10 cellular contexts compared by ENCODE assay signal in the genomic region with DNA sequence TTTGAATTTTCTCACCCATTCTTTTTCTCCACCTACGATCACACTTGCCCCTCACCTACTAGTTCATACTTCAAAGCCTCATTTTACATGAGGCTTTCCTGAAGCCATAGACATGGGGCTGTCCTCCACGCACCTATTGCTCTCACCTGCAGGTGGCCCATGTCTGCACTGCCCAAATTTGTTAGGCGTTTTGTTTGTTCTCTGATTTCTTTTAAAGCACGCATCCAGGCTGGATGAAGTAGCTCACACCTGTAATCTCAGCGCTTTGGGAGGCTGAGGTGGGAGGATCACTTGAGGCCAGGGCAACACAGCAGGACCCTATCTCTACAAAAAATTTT.
DNase-seq lines count a peak whose midpoint lies in the region; ATAC-seq and TF ChIP-seq lines count a peak whose summit lies in the region.
"Had no signal": no experiment of that assay in that cellular context is flagged by ENCODE, and none has a peak within 500 bp of the region (broad histone marks: within the 10 kb centered on the region; RNA-seq: fewer than 3 reads in every experiment).

No MANE protein-coding gene starts in this region.

- no peaks in the 10 kb centered on the region for H3K27me3 ChIP-seq in GM23338 (ENCODE audit: insufficient read depth)
- H3K27me3 ChIP-seq in heart right ventricle: peaks cover 0 to 5% (median 0%) of the 10 kb centered on the region in 7 donors
- H3K27me3 ChIP-seq in thyroid gland: no peaks in the 10 kb centered on the region
- H3K27me3 ChIP-seq: neural progenitor cell had no signal

- no peak overlapping the region for H3K4me2 ChIP-seq in GM23338
- H3K4me2 ChIP-seq: neural progenitor cell had no signal

- no peak for TF ChIP-seq POLR2A in thyroid gland (IDR thresholded peaks at IDR 0.05)

- DNase-seq in GM23338 (ENCODE audit: low spot score) (peak; percentile 42), naive B cell (no peak), heart right ventricle (no peak), NCI-H187 treated with DMSO at 0.1 percent for 48 hours (lab: John Stamatoyannopoulos, UW) (no peak), thyroid gland (no peak), NCI-H1105 (lab: John Stamatoyannopoulos, UW) (no peak)
- DNase-seq in T-helper 2 cell treated with Interferon-gamma antibody and Interleukin-4, amounts not matched to agents 5 μg/mL and 100 μg/mL, for 36 hours (ENCODE audit: low spot score): no peak
- DNase-seq: T1000 had no signal

- H3K9me3 ChIP-seq in heart right ventricle (peaks cover 0 to 5% (median 0%) of the 10 kb centered on the region in 11 donors), thyroid gland (no peaks in the 10 kb centered on the region)

- H3K27me3 Mint-ChIP-seq in GM23338 (ENCODE audit: insufficient read depth, low read depth, poor library complexity) (peaks cover 1% of the 10 kb centered on the region), naive B cell (no peaks in the 10 kb centered on the region)
- no peaks in the 10 kb centered on the region for H3K27me3 Mint-ChIP-seq in T-helper 2 cell treated with Interferon-gamma antibody and Interleukin-4, amounts not matched to agents 5 μg/mL and 100 μg/mL, for 36 hours (ENCODE audit: low read depth)

- H3K4me3 ChIP-seq in GM23338 (no peak overlapping the region), heart right ventricle (peak overlapping the region in 1 of 10 donors; percentile 46), thyroid gland (replicated peaks in 1 of 3) (no peak overlapping the region)
- H3K4me3 ChIP-seq: neural progenitor cell had no signal

- H3K4me1 ChIP-seq in GM23338 (ENCODE audit: insufficient read depth) (no peaks in the 10 kb centered on the region), heart right ventricle (peaks cover 0 to 41% (median 0%) of the 10 kb centered on the region in 9 donors), thyroid gland (no peaks in the 10 kb centered on the region)
- H3K4me1 ChIP-seq: neural progenitor cell had no signal

- H3F3A ChIP-seq in GM23338 (replicated peaks; ENCODE audit: low read depth): no peaks in the 10 kb centered on the region

- H4K20me1 ChIP-seq in GM23338 (replicated peaks; ENCODE audit: insufficient read depth): no peaks in the 10 kb centered on the region

- H3K4me3 Mint-ChIP-seq in GM23338 (no peak overlapping the region), naive B cell (peak overlapping the region; percentile 86 to 97 (median 94))
- peak overlapping the region; percentile 95 for H3K4me3 Mint-ChIP-seq in T-helper 2 cell treated with Interferon-gamma antibody and Interleukin-4, amounts not matched to agents 5 μg/mL and 100 μg/mL, for 36 hours

- H3K36me3 ChIP-seq in GM23338 (ENCODE audit: insufficient read depth) (no peaks in the 10 kb centered on the region), heart right ventricle (no peaks in the 10 kb centered on the region), thyroid gland (no peaks in the 10 kb centered on the region)
- H3K36me3 ChIP-seq: neural progenitor cell had no signal

- no peaks in the 10 kb centered on the region for H3K36me3 Mint-ChIP-seq in GM23338 (ENCODE audit: low read depth)
- peaks cover 7% of the 10 kb centered on the region for H3K36me3 Mint-ChIP-seq in T-helper 2 cell treated with Interferon-gamma antibody and Interleukin-4, amounts not matched to agents 5 μg/mL and 100 μg/mL, for 36 hours (ENCODE audit: low read depth)
- H3K36me3 Mint-ChIP-seq in naive B cell: no peaks in the 10 kb centered on the region
- H3K36me3 Mint-ChIP-seq: neural progenitor cell had no signal

- H3K4me1 Mint-ChIP-seq in GM23338 (peaks cover 12% of the 10 kb centered on the region), naive B cell (peaks cover 50 to 67% (median 55%) of the 10 kb centered on the region in 3 donors)
- peaks cover 43% of the 10 kb centered on the region for H3K4me1 Mint-ChIP-seq in T-helper 2 cell treated with Interferon-gamma antibody and Interleukin-4, amounts not matched to agents 5 μg/mL and 100 μg/mL, for 36 hours (ENCODE audit: low read depth)

- intact Hi-C loops in heart right ventricle (cut with DNase I): no loop called here
- intact Hi-C loops in thyroid gland (cut with DNase I): no loop called here

- H2AFZ ChIP-seq in GM23338: no peak overlapping the region

- WGBS in heart right ventricle, 2 donors: 94 to 96% methylated on average over 5 of the region's 5 CpGs
- WGBS in thyroid gland, 2 donors: 90 to 98% methylated on average over 4 to 5 of the region's 5 CpGs

- H3K9me3 Mint-ChIP-seq in GM23338 (no peaks in the 10 kb centered on the region; the same call in 2 of the 3 replicates), naive B cell (no peaks in the 10 kb centered on the region)
- no peaks in the 10 kb centered on the region for H3K9me3 Mint-ChIP-seq in T-helper 2 cell treated with Interferon-gamma antibody and Interleukin-4, amounts not matched to agents 5 μg/mL and 100 μg/mL, for 36 hours
- H3K9me3 Mint-ChIP-seq: neural progenitor cell had no signal

- H3K79me2 ChIP-seq in GM23338 (replicated peaks; ENCODE audit: insufficient read depth): no peaks in the 10 kb centered on the region

- TF ChIP-seq CTCF in GM12873 (IDR thresholded peaks at IDR 0.05; ENCODE audit: insufficient read depth, low read depth, low read length, missing control alignments): peak; percentile 51
- peak; percentile 35 to 44 for TF ChIP-seq CTCF in GM23338 (conservative IDR thresholded peaks at IDR 0.05; ENCODE audit: low read depth in 2 of 2)
- no peak for TF ChIP-seq CTCF in heart right ventricle (IDR thresholded peaks at IDR 0.05)
- no peak for TF ChIP-seq CTCF in thyroid gland (IDR thresholded peaks at IDR 0.05)

- H3K27ac ChIP-seq in GM23338 (ENCODE audit: low read depth) (no peak overlapping the region), heart right ventricle (peak overlapping the region in 1 of 10 donors; percentile 84), thyroid gland (no peak overlapping the region)
- H3K27ac ChIP-seq: neural progenitor cell had no signal

- H3K9me2 ChIP-seq in GM23338 (ENCODE audit: insufficient read depth): no peaks in the 10 kb centered on the region; the same call in 1 of the 2 replicates

- no peak overlapping the region for H3K27ac Mint-ChIP-seq in GM23338
- H3K27ac Mint-ChIP-seq in T-helper 2 cell treated with Interferon-gamma antibody and Interleukin-4, amounts not matched to agents 5 μg/mL and 100 μg/mL, for 36 hours: peak overlapping the region; percentile 94
- peak overlapping the region; percentile 2 to 97 (median 63) for H3K27ac Mint-ChIP-seq in naive B cell

- ATAC-seq in GM23338 (peak; percentile 79), naive B cell (ENCODE audit: low read depth in 2 of 2) (peak; percentile 34 to 48), heart right ventricle (no peak)

TF ChIP-seq in GM23338, 12 proteins besides CTCF, POLR2A, EP300 and RAD21 (continues in another document):
- TF ChIP-seq POLR2AphosphoS5 (IDR thresholded peaks at IDR 0.05; ENCODE audit: low read depth) (no peak), JUNB (IDR thresholded peaks at IDR 0.05; ENCODE audit: unreplicated experiment) (no peak), ZNF114 (CRISPR knock-in tag; IDR thresholded peaks at IDR 0.05) (no peak)
- TF ChIP-seq, protein P1, sequence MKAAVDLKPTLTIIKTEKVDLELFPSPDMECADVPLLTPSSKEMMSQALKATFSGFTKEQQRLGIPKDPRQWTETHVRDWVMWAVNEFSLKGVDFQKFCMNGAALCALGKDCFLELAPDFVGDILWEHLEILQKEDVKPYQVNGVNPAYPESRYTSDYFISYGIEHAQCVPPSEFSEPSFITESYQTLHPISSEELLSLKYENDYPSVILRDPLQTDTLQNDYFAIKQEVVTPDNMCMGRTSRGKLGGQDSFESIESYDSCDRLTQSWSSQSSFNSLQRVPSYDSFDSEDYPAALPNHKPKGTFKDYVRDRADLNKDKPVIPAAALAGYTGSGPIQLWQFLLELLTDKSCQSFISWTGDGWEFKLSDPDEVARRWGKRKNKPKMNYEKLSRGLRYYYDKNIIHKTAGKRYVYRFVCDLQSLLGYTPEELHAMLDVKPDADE (IDR thresholded peaks at IDR 0.05): no peak

Comparison
In these comparisons a context has a peak if more than half of its experiments do, and no peak if none do; other contexts are left out.
1. CTCF ChIP-seq: peak in GM12873 (single experiment) and GM23338 (2 of 2); none in heart right ventricle (0 of 9) and thyroid gland (0 of 6).
2. ATAC-seq: peak in GM23338 (single experiment) and naive B cell (2 of 2); none in heart right ventricle (0 of 8).